ENCODE assay signal across 2 cellular contexts in the genomic region with DNA sequence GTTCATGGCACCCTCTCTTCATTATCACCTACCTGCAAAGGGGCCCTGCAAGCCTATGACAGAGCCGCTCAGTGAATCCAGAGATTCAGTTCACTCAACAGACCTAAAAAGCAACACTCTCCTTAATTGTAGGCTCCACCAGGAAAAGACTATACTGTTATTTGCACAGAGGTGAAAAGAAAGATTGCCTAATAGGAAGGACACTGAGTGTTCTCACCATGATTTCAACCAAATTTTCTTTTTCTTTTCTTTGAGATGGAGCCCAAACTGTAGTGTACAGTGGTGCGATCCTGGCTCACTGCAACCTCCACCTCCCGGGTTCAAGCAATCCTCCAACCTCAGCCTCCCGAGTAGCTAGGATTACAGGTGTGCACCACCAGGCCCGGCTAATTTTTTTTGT.
A peak's percentile ranks its signal among the peaks of the same experiment; 100 is the strongest.
TF ChIP-seq lines count a peak whose summit lies in the region.

No MANE protein-coding gene starts in this region.

TF ChIP-seq in HepG2, 621 proteins besides CTCF, POLR2A, EP300 and RAD21 (continues in another document):
- TF ChIP-seq YEATS2 (CRISPR knock-in tag; IDR thresholded peaks at IDR 0.05; ENCODE audit: borderline replicate concordance): no peak
- TF ChIP-seq, protein P1, sequence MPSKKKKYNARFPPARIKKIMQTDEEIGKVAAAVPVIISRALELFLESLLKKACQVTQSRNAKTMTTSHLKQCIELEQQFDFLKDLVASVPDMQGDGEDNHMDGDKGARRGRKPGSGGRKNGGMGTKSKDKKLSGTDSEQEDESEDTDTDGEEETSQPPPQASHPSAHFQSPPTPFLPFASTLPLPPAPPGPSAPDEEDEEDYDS (CRISPR knock-in tag; IDR thresholded peaks at IDR 0.05): no peak
- TF ChIP-seq, protein P2, sequence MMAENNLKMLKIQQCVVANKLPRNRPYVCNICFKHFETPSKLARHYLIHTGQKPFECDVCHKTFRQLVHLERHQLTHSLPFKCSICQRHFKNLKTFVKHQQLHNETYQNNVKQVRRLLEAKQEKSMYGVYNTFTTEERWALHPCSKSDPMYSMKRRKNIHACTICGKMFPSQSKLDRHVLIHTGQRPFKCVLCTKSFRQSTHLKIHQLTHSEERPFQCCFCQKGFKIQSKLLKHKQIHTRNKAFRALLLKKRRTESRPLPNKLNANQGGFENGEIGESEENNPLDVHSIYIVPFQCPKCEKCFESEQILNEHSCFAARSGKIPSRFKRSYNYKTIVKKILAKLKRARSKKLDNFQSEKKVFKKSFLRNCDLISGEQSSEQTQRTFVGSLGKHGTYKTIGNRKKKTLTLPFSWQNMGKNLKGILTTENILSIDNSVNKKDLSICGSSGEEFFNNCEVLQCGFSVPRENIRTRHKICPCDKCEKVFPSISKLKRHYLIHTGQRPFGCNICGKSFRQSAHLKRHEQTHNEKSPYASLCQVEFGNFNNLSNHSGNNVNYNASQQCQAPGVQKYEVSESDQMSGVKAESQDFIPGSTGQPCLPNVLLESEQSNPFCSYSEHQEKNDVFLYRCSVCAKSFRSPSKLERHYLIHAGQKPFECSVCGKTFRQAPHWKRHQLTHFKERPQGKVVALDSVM (CRISPR knock-in tag; IDR thresholded peaks at IDR 0.05): peak; percentile 37; the same call in 1 of the 2 replicates
- no peak for TF ChIP-seq SP4 (CRISPR knock-in tag; IDR thresholded peaks at IDR 0.05)
- TF ChIP-seq, protein P3, sequence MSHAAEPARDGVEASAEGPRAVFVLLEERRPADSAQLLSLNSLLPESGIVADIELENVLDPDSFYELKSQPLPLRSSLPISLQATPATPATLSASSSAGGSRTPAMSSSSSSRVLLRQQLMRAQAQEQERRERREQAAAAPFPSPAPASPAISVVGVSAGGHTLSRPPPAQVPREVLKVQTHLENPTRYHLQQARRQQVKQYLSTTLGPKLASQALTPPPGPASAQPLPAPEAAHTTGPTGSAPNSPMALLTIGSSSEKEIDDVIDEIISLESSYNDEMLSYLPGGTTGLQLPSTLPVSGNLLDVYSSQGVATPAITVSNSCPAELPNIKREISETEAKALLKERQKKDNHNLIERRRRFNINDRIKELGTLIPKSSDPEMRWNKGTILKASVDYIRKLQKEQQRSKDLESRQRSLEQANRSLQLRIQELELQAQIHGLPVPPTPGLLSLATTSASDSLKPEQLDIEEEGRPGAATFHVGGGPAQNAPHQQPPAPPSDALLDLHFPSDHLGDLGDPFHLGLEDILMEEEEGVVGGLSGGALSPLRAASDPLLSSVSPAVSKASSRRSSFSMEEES (CRISPR knock-in tag; IDR thresholded peaks at IDR 0.05): no peak
- no peak for TF ChIP-seq GABPB1 (CRISPR knock-in tag; IDR thresholded peaks at IDR 0.05)
- TF ChIP-seq ZNF746 (CRISPR knock-in tag; IDR thresholded peaks at IDR 0.05): no peak
- no peak for TF ChIP-seq MBD4 (IDR thresholded peaks at IDR 0.05; ENCODE audit: borderline replicate concordance, low read length)
- TF ChIP-seq TBX2 (CRISPR knock-in tag; IDR thresholded peaks at IDR 0.05; ENCODE audit: borderline replicate concordance): peak; percentile 51; the same call in 1 of the 2 replicates
- TF ChIP-seq HOXA5 (CRISPR knock-in tag; IDR thresholded peaks at IDR 0.05): no peak
- TF ChIP-seq FOXP1 (IDR thresholded peaks at IDR 0.05): no peak
- TF ChIP-seq FOXP1 (CRISPR knock-in tag; IDR thresholded peaks at IDR 0.05): no peak
- peak; percentile 76 for TF ChIP-seq CEBPB (IDR thresholded peaks at IDR 0.05; ENCODE audit: borderline replicate concordance, low read depth, low read length)
- no peak for TF ChIP-seq PCBP2 (optimal IDR thresholded peaks at IDR 0.05; ENCODE audit: low read depth, low read length, poor library complexity, severe bottlenecking)
- TF ChIP-seq MAZ (IDR thresholded peaks at IDR 0.05; ENCODE audit: borderline replicate concordance, low read depth, low read length): no peak
- no peak for TF ChIP-seq MAZ (CRISPR knock-in tag; IDR thresholded peaks at IDR 0.05; ENCODE audit: low read depth)
- TF ChIP-seq, protein P4, sequence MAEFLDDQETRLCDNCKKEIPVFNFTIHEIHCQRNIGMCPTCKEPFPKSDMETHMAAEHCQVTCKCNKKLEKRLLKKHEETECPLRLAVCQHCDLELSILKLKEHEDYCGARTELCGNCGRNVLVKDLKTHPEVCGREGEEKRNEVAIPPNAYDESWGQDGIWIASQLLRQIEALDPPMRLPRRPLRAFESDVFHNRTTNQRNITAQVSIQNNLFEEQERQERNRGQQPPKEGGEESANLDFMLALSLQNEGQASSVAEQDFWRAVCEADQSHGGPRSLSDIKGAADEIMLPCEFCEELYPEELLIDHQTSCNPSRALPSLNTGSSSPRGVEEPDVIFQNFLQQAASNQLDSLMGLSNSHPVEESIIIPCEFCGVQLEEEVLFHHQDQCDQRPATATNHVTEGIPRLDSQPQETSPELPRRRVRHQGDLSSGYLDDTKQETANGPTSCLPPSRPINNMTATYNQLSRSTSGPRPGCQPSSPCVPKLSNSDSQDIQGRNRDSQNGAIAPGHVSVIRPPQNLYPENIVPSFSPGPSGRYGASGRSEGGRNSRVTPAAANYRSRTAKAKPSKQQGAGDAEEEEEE (CRISPR knock-in tag; IDR thresholded peaks at IDR 0.05; ENCODE audit: borderline replicate concordance): 0 out of 2 replicates have a peak, but pooled peaks have one; percentile 43
- TF ChIP-seq, protein P5, sequence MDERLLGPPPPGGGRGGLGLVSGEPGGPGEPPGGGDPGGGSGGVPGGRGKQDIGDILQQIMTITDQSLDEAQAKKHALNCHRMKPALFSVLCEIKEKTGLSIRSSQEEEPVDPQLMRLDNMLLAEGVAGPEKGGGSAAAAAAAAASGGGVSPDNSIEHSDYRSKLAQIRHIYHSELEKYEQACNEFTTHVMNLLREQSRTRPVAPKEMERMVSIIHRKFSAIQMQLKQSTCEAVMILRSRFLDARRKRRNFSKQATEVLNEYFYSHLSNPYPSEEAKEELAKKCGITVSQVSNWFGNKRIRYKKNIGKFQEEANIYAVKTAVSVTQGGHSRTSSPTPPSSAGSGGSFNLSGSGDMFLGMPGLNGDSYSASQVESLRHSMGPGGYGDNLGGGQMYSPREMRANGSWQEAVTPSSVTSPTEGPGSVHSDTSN (CRISPR knock-in tag; IDR thresholded peaks at IDR 0.05): no peak
- TF ChIP-seq, protein P6, sequence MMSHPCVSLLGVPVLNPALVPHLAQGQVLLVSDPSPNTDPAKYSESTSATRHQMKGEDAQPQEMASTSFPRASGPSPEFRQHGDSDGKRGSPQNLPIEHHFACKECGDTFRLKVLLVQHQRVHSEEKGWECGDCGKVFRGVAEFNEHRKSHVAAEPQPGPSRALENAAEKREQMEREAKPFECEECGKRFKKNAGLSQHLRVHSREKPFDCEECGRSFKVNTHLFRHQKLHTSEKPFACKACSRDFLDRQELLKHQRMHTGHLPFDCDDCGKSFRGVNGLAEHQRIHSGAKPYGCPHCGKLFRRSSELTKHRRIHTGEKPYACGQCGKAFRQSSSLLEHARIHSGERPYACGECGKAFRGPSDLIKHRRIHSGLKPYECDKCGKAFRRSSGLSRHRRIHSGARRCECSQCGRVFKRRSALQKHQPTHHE (CRISPR knock-in tag; IDR thresholded peaks at IDR 0.05; ENCODE audit: borderline replicate concordance): no peak
- TF ChIP-seq CEBPG (CRISPR knock-in tag; IDR thresholded peaks at IDR 0.05): peak; percentile 80

TF ChIP-seq in H1, 55 proteins besides CTCF, POLR2A, EP300 and RAD21:
- TF ChIP-seq SP1 (IDR thresholded peaks at IDR 0.05; ENCODE audit: low read depth, low read length) (no peak), BRCA1 (IDR thresholded peaks at IDR 0.05; ENCODE audit: low read depth, low read length) (no peak), YY1 (IDR thresholded peaks at IDR 0.05; ENCODE audit: low read depth, low read length) (no peak), POU5F1 (IDR thresholded peaks at IDR 0.05; ENCODE audit: low read depth, low read length) (no peak), SRF (IDR thresholded peaks at IDR 0.05; ENCODE audit: low read depth, low read length) (no peak), TAF1 (IDR thresholded peaks at IDR 0.05; ENCODE audit: low read depth, low read length) (no peak), CEBPB (IDR thresholded peaks at IDR 0.05; ENCODE audit: low read depth, low read length) (no peak), CHD2 (IDR thresholded peaks at IDR 0.05; ENCODE audit: low read length) (no peak), GTF2F1 (IDR thresholded peaks at IDR 0.05; ENCODE audit: borderline replicate concordance, low read depth, low read length) (no peak), FOSL1 (IDR thresholded peaks at IDR 0.05; ENCODE audit: insufficient read depth, low read depth, low read length) (no peak), CHD1 (IDR thresholded peaks at IDR 0.05; ENCODE audit: low read depth, low read length) (no peak), BCL11A (IDR thresholded peaks at IDR 0.05; ENCODE audit: low read depth in 2 of 2, low read length in 2 of 2) (no peak), RXRA (IDR thresholded peaks at IDR 0.05; ENCODE audit: insufficient read depth, low read depth, low read length) (no peak), ZNF274 (IDR thresholded peaks at IDR 0.05; ENCODE audit: borderline replicate concordance, extremely low read depth, low read length) (no peak), SP4 (IDR thresholded peaks at IDR 0.05; ENCODE audit: low read length) (no peak), TBP (IDR thresholded peaks at IDR 0.05; ENCODE audit: low read depth, low read length) (no peak), SP2 (IDR thresholded peaks at IDR 0.05; ENCODE audit: low read length) (no peak), JUND (IDR thresholded peaks at IDR 0.05; ENCODE audit: low read length) (no peak)
- TF ChIP-seq, protein P7, sequence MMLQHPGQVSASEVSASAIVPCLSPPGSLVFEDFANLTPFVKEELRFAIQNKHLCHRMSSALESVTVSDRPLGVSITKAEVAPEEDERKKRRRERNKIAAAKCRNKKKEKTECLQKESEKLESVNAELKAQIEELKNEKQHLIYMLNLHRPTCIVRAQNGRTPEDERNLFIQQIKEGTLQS (IDR thresholded peaks at IDR 0.05; ENCODE audit: insufficient read depth, low read depth, low read length): no peak
- TF ChIP-seq, protein P8, sequence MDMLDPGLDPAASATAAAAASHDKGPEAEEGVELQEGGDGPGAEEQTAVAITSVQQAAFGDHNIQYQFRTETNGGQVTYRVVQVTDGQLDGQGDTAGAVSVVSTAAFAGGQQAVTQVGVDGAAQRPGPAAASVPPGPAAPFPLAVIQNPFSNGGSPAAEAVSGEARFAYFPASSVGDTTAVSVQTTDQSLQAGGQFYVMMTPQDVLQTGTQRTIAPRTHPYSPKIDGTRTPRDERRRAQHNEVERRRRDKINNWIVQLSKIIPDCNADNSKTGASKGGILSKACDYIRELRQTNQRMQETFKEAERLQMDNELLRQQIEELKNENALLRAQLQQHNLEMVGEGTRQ (IDR thresholded peaks at IDR 0.05; ENCODE audit: low read length): no peak
